20 cellular contexts compared by ENCODE assay signal in genomic region chr2:104432401-104432800, GRCh38.
"Had no signal": no experiment of that assay in that cellular context is flagged by ENCODE, and none has a peak within 500 bp of the region (broad histone marks: within the 10 kb centered on the region; RNA-seq: fewer than 3 reads in every experiment).

No MANE protein-coding gene starts in this region.

- H3K9me3 ChIP-seq: body of pancreas, heart left ventricle, lower lobe of right lung, suprapubic skin, upper lobe of left lung had no signal

- H3K27me3 ChIP-seq: body of pancreas, upper lobe of left lung had no signal

- H3K4me1 ChIP-seq: body of pancreas, heart left ventricle had no signal

- H3K9me3 Mint-ChIP-seq: activated CD4-positive, alpha-beta memory T cell treated with anti-CD3 and anti-CD28 coated beads, Interleukin-2, amount 10 ng/mL, durations not matched to agents 7 days and 5 days; activated naive CD4-positive, alpha-beta T cell treated with anti-CD3 and anti-CD28 coated beads, Interleukin-2, amount 10 ng/mL, durations not matched to agents 7 days and 5 days; activated T-cell treated with anti-CD3 and anti-CD28 coated beads, Interleukin-2, amount 50 U/mL, for 24 hours; T-cell had no signal

- ATAC-seq: body of pancreas, heart left ventricle, left cardiac atrium, lower lobe of right lung, right cardiac atrium, T-cell had no signal

- H3K27me3 Mint-ChIP-seq: activated CD4-positive, alpha-beta memory T cell treated with anti-CD3 and anti-CD28 coated beads, Interleukin-2, amount 10 ng/mL, durations not matched to agents 7 days and 5 days had no signal

- H3K4me3 ChIP-seq: body of pancreas, heart left ventricle, lower lobe of right lung, skin epidermis, suprapubic skin, upper lobe of left lung had no signal

- H3K36me3 ChIP-seq: heart left ventricle, lower lobe of right lung, suprapubic skin, upper lobe of left lung had no signal

- H3K27ac Mint-ChIP-seq: activated CD4-positive, alpha-beta memory T cell treated with anti-CD3 and anti-CD28 coated beads, Interleukin-2, amount 10 ng/mL, durations not matched to agents 7 days and 5 days; activated naive CD4-positive, alpha-beta T cell treated with anti-CD3 and anti-CD28 coated beads, Interleukin-2, amount 10 ng/mL, durations not matched to agents 7 days and 5 days; activated T-cell treated with anti-CD3 and anti-CD28 coated beads, Interleukin-2, amount 50 U/mL, for 24 hours; immature natural killer cell; naive B cell; T-cell had no signal

- H3K27ac ChIP-seq: body of pancreas, heart left ventricle, lower lobe of right lung, skin epidermis, suprapubic skin, upper lobe of left lung had no signal

- H3K4me3 Mint-ChIP-seq: activated CD4-positive, alpha-beta memory T cell treated with anti-CD3 and anti-CD28 coated beads, Interleukin-2, amount 10 ng/mL, durations not matched to agents 7 days and 5 days; activated naive CD4-positive, alpha-beta T cell treated with anti-CD3 and anti-CD28 coated beads, Interleukin-2, amount 10 ng/mL, durations not matched to agents 7 days and 5 days; activated T-cell treated with anti-CD3 and anti-CD28 coated beads, Interleukin-2, amount 50 U/mL, for 24 hours; immature natural killer cell; naive B cell; T-cell had no signal

- DNase-seq: activated CD4-positive, alpha-beta memory T cell treated with anti-CD3 and anti-CD28 coated beads, Interleukin-2, amount 10 ng/mL, durations not matched to agents 7 days and 5 days; activated naive CD4-positive, alpha-beta T cell treated with anti-CD3 and anti-CD28 coated beads, Interleukin-2, amount 10 ng/mL, durations not matched to agents 7 days and 5 days; activated T-cell treated with anti-CD3 and anti-CD28 coated beads, Interleukin-2, amount 50 U/mL, for 24 hours; body of pancreas; effector memory CD4-positive, alpha-beta T cell; foreskin melanocyte; heart left ventricle; immature natural killer cell; left cardiac atrium; lower lobe of right lung; naive B cell; posterior cingulate gyrus; right cardiac atrium; stimulated activated CD4-positive, alpha-beta T cell treated with anti-CD3 and anti-CD28 coated beads, Interleukin-4, amount 100 ng/mL, for 24 hours; stimulated activated naive CD4-positive, alpha-beta T cell treated with Interleukin-2 at 50 U/mL for 16 hours; T-cell; T-helper 9 cell; upper lobe of left lung had no signal

- H3K36me3 Mint-ChIP-seq: activated naive CD4-positive, alpha-beta T cell treated with anti-CD3 and anti-CD28 coated beads, Interleukin-2, amount 10 ng/mL, durations not matched to agents 7 days and 5 days; immature natural killer cell; naive B cell; T-cell had no signal
